In genomic region chr18:37537868-37538525, GRCh38 we compare ENCODE assay signal across 10 cellular contexts. TPM values are rescaled to one million over a fixed set of nuclear protein-coding genes. Genes with fewer than 3 reads are reported as not detected.
DNase-seq lines count a peak whose midpoint lies in the region; TF ChIP-seq lines count a peak whose summit lies in the region.
"Had no signal": no experiment of that assay in that cellular context is flagged by ENCODE, and none has a peak within 500 bp of the region (broad histone marks: within the 10 kb centered on the region; RNA-seq: fewer than 3 reads in every experiment).

No MANE protein-coding gene starts in this region.

- H3K27me3 Mint-ChIP-seq in H9 (ENCODE audit: low read depth) = peaks cover 51% of the 10 kb centered on the region

- H2BK120ac ChIP-seq in H9 (ENCODE audit: low read depth, low read length, poor library complexity, severe bottlenecking) = no peak overlapping the region

- no peak overlapping the region for H2BK15ac ChIP-seq in H9 (ENCODE audit: low read depth, low read length)

- peak overlapping the region; percentile 25 for H4K91ac ChIP-seq in H9 (ENCODE audit: insufficient read length, low read depth, low read length)

- H3K9me3 Mint-ChIP-seq in H9 = no peaks in the 10 kb centered on the region

- WGBS in H9 (ENCODE audit: extremely low coverage, insufficient read length, low lambda C conversion rate) = no CpG with 5 or more reads among the region's 23 CpGs

- H3K23me2 ChIP-seq in H9 (ENCODE audit: insufficient read length, low read depth, low read length, poor library complexity, severe bottlenecking) = peaks cover 4% of the 10 kb centered on the region

- peak overlapping the region; percentile 69 for H3K4me2 ChIP-seq in H9 (ENCODE audit: insufficient read depth, insufficient read length, low read length)
- no peak overlapping the region for H3K4me2 ChIP-seq in Karpas-422 (ENCODE audit: low read depth, low read length, poor library complexity, severe bottlenecking)

- H2AK5ac ChIP-seq in H9 (ENCODE audit: insufficient read length, low read length) = no peak overlapping the region

- H3K4me1 ChIP-seq in H9 (ENCODE audit: insufficient read depth, low read length) (peaks cover 3% of the 10 kb centered on the region; the same call in 1 of the 2 replicates), Karpas-422 (ENCODE audit: low read length) (no peaks in the 10 kb centered on the region)

- H3K9me2 ChIP-seq in Karpas-422 (replicated peaks; ENCODE audit: insufficient read depth, low read length) = no peaks in the 10 kb centered on the region

- peak overlapping the region; percentile 63 for H3K14ac ChIP-seq in H9 (ENCODE audit: insufficient read depth, low read length)

- no peaks in the 10 kb centered on the region for H3K9me3 ChIP-seq in H9 (ENCODE audit: control insufficient read depth, low read depth, low read length)
- H3K9me3 ChIP-seq in Karpas-422 (ENCODE audit: low read length) = no peaks in the 10 kb centered on the region

- peak overlapping the region; percentile 20 for H3T11ph ChIP-seq in H9 (ENCODE audit: low read length)

- no peak overlapping the region for H3K23ac ChIP-seq in H9 (ENCODE audit: insufficient read length, low read depth, low read length)

- H3K9ac ChIP-seq in H9 (ENCODE audit: extremely low read depth, insufficient read length, low read length) (no peak overlapping the region), Karpas-422 (ENCODE audit: low read length) (no peak overlapping the region)

- DNase-seq in NCI-H1694 treated with DMSO at 0.1 percent for 48 hours (lab: John Stamatoyannopoulos, UW) = peak; percentile 10
- no peak for DNase-seq in NCI-H1694 (lab: John Stamatoyannopoulos, UW)
- peak; percentile 89 for DNase-seq in H9
- DNase-seq in Karpas-422 = peak; percentile 80
- peak; percentile 14 for DNase-seq in SW480 (ENCODE audit: low spot score)
- DNase-seq in caudate nucleus (lab: John Stamatoyannopoulos, UW) = peak in 54 of 61 donors; percentile 5 to 73 (median 42)
- peak; percentile 72 for DNase-seq in kidney tubule cell (ENCODE audit: low spot score)
- peak; percentile 35 to 61 for DNase-seq in stimulated activated CD4-positive, alpha-beta T cell treated with anti-CD3 and anti-CD28 coated beads, Interleukin-4, amount 100 ng/mL, for 48 hours (ENCODE audit: low read depth in 2 of 2)

- H3K4me1 Mint-ChIP-seq in H9 = peaks cover 33 to 55% of the 10 kb centered on the region in 2 experiments

- no peak overlapping the region for H2BK5ac ChIP-seq in H9 (ENCODE audit: insufficient read length, low read length)

- no peak overlapping the region for H2BK20ac ChIP-seq in H9 (ENCODE audit: low read depth, low read length, poor library complexity, severe bottlenecking)

- H3K79me2 ChIP-seq in H9 (ENCODE audit: insufficient read depth, low read length) (no peaks in the 10 kb centered on the region), Karpas-422 (ENCODE audit: low read length) (no peaks in the 10 kb centered on the region)

- H3K36me3 ChIP-seq in Karpas-422 (ENCODE audit: insufficient read depth, low read length) = no peaks in the 10 kb centered on the region

- H2AFZ ChIP-seq in H9 (ENCODE audit: low read length) = no peak overlapping the region
- H2AFZ ChIP-seq in Karpas-422 (ENCODE audit: low read length) = no peak overlapping the region

- no peak overlapping the region for H2BK12ac ChIP-seq in H9 (ENCODE audit: insufficient read length, low read depth, low read length)

- H3K4me3 Mint-ChIP-seq in H9 = peak overlapping the region in 1 of 2 experiments; percentile 73; a peak in 3 of 5 replicates
- H3K4me3 Mint-ChIP-seq: CD4-positive, CD25-positive, alpha-beta regulatory T cell had no signal

- no peaks in the 10 kb centered on the region for H3K79me1 ChIP-seq in H9 (ENCODE audit: insufficient read depth, low read depth, low read length, poor library complexity, severe bottlenecking)

- TF ChIP-seq CTCF in H9 (conservative IDR thresholded peaks at IDR 0.05) = peak; percentile 89

- H3K27me3 ChIP-seq in H9 (ENCODE audit: insufficient read depth, low read length) (no peaks in the 10 kb centered on the region; the same call in 1 of the 2 replicates), Karpas-422 (ENCODE audit: low read length) (no peaks in the 10 kb centered on the region)

- no peak overlapping the region for H3K4ac ChIP-seq in H9 (ENCODE audit: low read depth, low read length)

- H3K56ac ChIP-seq in H9 (ENCODE audit: insufficient read length, low read depth, low read length) = no peak overlapping the region

- peak overlapping the region; percentile 53 for H4K5ac ChIP-seq in H9 (ENCODE audit: insufficient read length, low read depth, low read length)

- H4K20me1 ChIP-seq in H9 (ENCODE audit: control insufficient read depth, insufficient read depth, insufficient read length) (no peaks in the 10 kb centered on the region), Karpas-422 (ENCODE audit: insufficient read depth, low read depth, low read length) (no peaks in the 10 kb centered on the region)

- no peak overlapping the region for H4K8ac ChIP-seq in H9 (replicated peaks; ENCODE audit: insufficient read length, low read depth, low read length)

- no peak overlapping the region for H3K4me3 ChIP-seq in Karpas-422 (ENCODE audit: low read length)

- H3K18ac ChIP-seq in H9 (ENCODE audit: insufficient read length, low read depth, low read length) = peak overlapping the region; percentile 9

- peak overlapping the region in 2 of 3 experiments; percentile 22 to 91; a peak in 1 of 7 replicates for H3K27ac Mint-ChIP-seq in H9
- H3K27ac Mint-ChIP-seq: CD4-positive, CD25-positive, alpha-beta regulatory T cell had no signal

- H3K27ac ChIP-seq in H9 (ENCODE audit: insufficient read length, low read depth, low read length) (no peak overlapping the region), Karpas-422 (ENCODE audit: low read length) (no peak overlapping the region), caudate nucleus (ENCODE audit: low read depth, low read length) (peak overlapping the region; percentile 73)

- H3K36me3 Mint-ChIP-seq in H9 (ENCODE audit: insufficient read depth in 1 of 3, low read depth in 3 of 3) = no peaks in the 10 kb centered on the region
- H3K36me3 Mint-ChIP-seq: CD4-positive, CD25-positive, alpha-beta regulatory T cell had no signal

RNA-seq across cellular contexts. Expression of gene CELF4, which starts 27.6 kb away (rescaled TPM):
- 1.1 and 1.5 TPM in 2 replicates for total RNA-seq in H9 (2021)
- total RNA-seq in Karpas-422 (2014; rRNA removed; shearing (Covaris generic); ENCODE audit: low replicate concordance) = not detected in 2 replicates
- total RNA-seq: CD4-positive, CD25-positive, alpha-beta regulatory T cell; glomerular endothelial cell had no signal
